In genomic region chr3:40780341-40780800, GRCh38 we compare ENCODE assay signal across 10 cellular contexts.
A peak's percentile ranks its signal among the peaks of the same experiment; 100 is the strongest.
DNase-seq lines count a peak whose midpoint lies in the region; ATAC-seq, FAIRE-seq and TF ChIP-seq lines count a peak whose summit lies in the region.
"Had no signal": no experiment of that assay in that cellular context is flagged by ENCODE, and none has a peak within 500 bp of the region (broad histone marks: within the 10 kb centered on the region; RNA-seq: fewer than 3 reads in every experiment).

No MANE protein-coding gene starts in this region.

- peaks cover 20% of the 10 kb centered on the region for H3K27me3 Mint-ChIP-seq in astrocyte (ENCODE audit: low read depth, unreplicated experiment)
- H3K27me3 Mint-ChIP-seq in CD8-positive, alpha-beta T cell (ENCODE audit: low read depth): peaks cover 5% of the 10 kb centered on the region

- H3K27ac ChIP-seq in astrocyte (ENCODE audit: low read depth, low read length) (no peak overlapping the region), psoas muscle (peak overlapping the region; percentile 48), Karpas-422 (ENCODE audit: low read length) (no peak overlapping the region)
- H3K27ac ChIP-seq in CD8-positive, alpha-beta T cell (ENCODE audit: low read depth, low read length): no peak overlapping the region

- no peaks in the 10 kb centered on the region for H3K9me3 ChIP-seq in astrocyte (ENCODE audit: insufficient read depth, low read depth, low read length)
- H3K9me3 ChIP-seq in psoas muscle: no peaks in the 10 kb centered on the region
- no peaks in the 10 kb centered on the region for H3K9me3 ChIP-seq in CD8-positive, alpha-beta T cell (ENCODE audit: low read length)
- H3K9me3 ChIP-seq in Karpas-422 (ENCODE audit: low read length): no peaks in the 10 kb centered on the region

- TF ChIP-seq CTCF in astrocyte (IDR thresholded peaks at IDR 0.05; ENCODE audit: insufficient read depth, low read depth, low read length) (no peak), psoas muscle (IDR thresholded peaks at IDR 0.05) (no peak)
- no peak for TF ChIP-seq CTCF in CD8-positive, alpha-beta T cell (IDR thresholded peaks at IDR 0.05)

- H3K4me3 Mint-ChIP-seq in astrocyte (ENCODE audit: unreplicated experiment): no peak overlapping the region
- no peak overlapping the region for H3K4me3 Mint-ChIP-seq in CD8-positive, alpha-beta T cell
- H3K4me3 Mint-ChIP-seq: stimulated activated naive CD8-positive, alpha-beta T cell treated with anti-CD3 and anti-CD28 coated beads, Interleukin-15, Interleukin-2, amounts not matched to agents 100 ng/mL and 50 ng/mL, for 24 hours had no signal

- H3K36me3 ChIP-seq in astrocyte (ENCODE audit: insufficient read depth, low read length): no peaks in the 10 kb centered on the region
- H3K36me3 ChIP-seq in psoas muscle (ENCODE audit: insufficient read depth in 1 of 2, low read depth in 1 of 2): no peaks in the 10 kb centered on the region
- no peaks in the 10 kb centered on the region for H3K36me3 ChIP-seq in CD8-positive, alpha-beta T cell (ENCODE audit: insufficient read depth, low read length)
- H3K36me3 ChIP-seq in Karpas-422 (ENCODE audit: insufficient read depth, low read length): no peaks in the 10 kb centered on the region

- CTCF ChIA-PET in CD8-positive, alpha-beta T cell (lab: Charles Lee): interaction anchor here (1.5 kb wide), 1 partner anchor 10 kb away, joined by 3 read pairs; no protein-coding TSS in a partner anchor

- H3K9me3 Mint-ChIP-seq in astrocyte (ENCODE audit: unreplicated experiment): peaks cover 2% of the 10 kb centered on the region
- H3K9me3 Mint-ChIP-seq in CD8-positive, alpha-beta T cell: no peaks in the 10 kb centered on the region
- H3K9me3 Mint-ChIP-seq: stimulated activated naive CD8-positive, alpha-beta T cell treated with anti-CD3 and anti-CD28 coated beads, Interleukin-15, Interleukin-2, amounts not matched to agents 100 ng/mL and 50 ng/mL, for 24 hours had no signal

- H2AFZ ChIP-seq in astrocyte (ENCODE audit: low read depth, low read length) (peak overlapping the region; percentile 86), Karpas-422 (ENCODE audit: low read length) (no peak overlapping the region)

- WGBS in psoas muscle, 3 donors: 5 to 8% (median 6%) methylated on average over 13 of the region's 13 CpGs

- POLR2A ChIA-PET in CD8-positive, alpha-beta T cell (lab: Charles Lee): no interaction called here

- ATAC-seq in left ventricle myocardium superior (peak; percentile 88), psoas muscle (peak; percentile 75 to 91 (median 88)), HG02852 (IDR thresholded peaks at IDR 0.05; ENCODE audit: unreplicated experiment) (no peak), GM19328 (IDR thresholded peaks at IDR 0.05; ENCODE audit: unreplicated experiment) (no peak)
- no peak for ATAC-seq in CD8-positive, alpha-beta T cell

- H3K9ac ChIP-seq in astrocyte (ENCODE audit: low read length) (no peak overlapping the region), Karpas-422 (ENCODE audit: low read length) (no peak overlapping the region)

- peak overlapping the region; percentile 79 for H3K4me2 ChIP-seq in astrocyte (ENCODE audit: low read length)
- H3K4me2 ChIP-seq in Karpas-422 (ENCODE audit: low read depth, low read length, poor library complexity, severe bottlenecking): no peak overlapping the region

- no peaks in the 10 kb centered on the region for H3K79me2 ChIP-seq in astrocyte (ENCODE audit: insufficient read depth, low read length)
- H3K79me2 ChIP-seq in Karpas-422 (ENCODE audit: low read length): no peaks in the 10 kb centered on the region

- H3K27me3 ChIP-seq in astrocyte (ENCODE audit: insufficient read depth, low read length): no peaks in the 10 kb centered on the region
- no peaks in the 10 kb centered on the region for H3K27me3 ChIP-seq in psoas muscle (ENCODE audit: insufficient read depth in 3 of 3, low read length in 2 of 3)
- H3K27me3 ChIP-seq in CD8-positive, alpha-beta T cell (ENCODE audit: insufficient read depth, low read length): no peaks in the 10 kb centered on the region
- H3K27me3 ChIP-seq in Karpas-422 (ENCODE audit: low read length): no peaks in the 10 kb centered on the region

- no peaks in the 10 kb centered on the region for H4K20me1 ChIP-seq in astrocyte (ENCODE audit: insufficient read depth, low read length)
- no peaks in the 10 kb centered on the region for H4K20me1 ChIP-seq in Karpas-422 (ENCODE audit: insufficient read depth, low read depth, low read length)

- H3K9me2 ChIP-seq in Karpas-422 (replicated peaks; ENCODE audit: insufficient read depth, low read length): no peaks in the 10 kb centered on the region

- no peak overlapping the region for H3K27ac Mint-ChIP-seq in astrocyte (ENCODE audit: unreplicated experiment)
- no peak overlapping the region for H3K27ac Mint-ChIP-seq in CD8-positive, alpha-beta T cell
- H3K27ac Mint-ChIP-seq: stimulated activated naive CD8-positive, alpha-beta T cell treated with anti-CD3 and anti-CD28 coated beads, Interleukin-15, Interleukin-2, amounts not matched to agents 100 ng/mL and 50 ng/mL, for 24 hours had no signal

- intact Hi-C loops in left ventricle myocardium superior (cut with micrococcal nuclease): no loop called here
- intact Hi-C loops in psoas muscle (cut with DNase I): loop anchor here in 1 of 2 donors (5.0 kb wide), 1 partner anchor 417 kb away; the partner anchor contains the start of gene CTNNB1
- intact Hi-C loops in CD8-positive, alpha-beta T cell (cut with DNase I, micrococcal nuclease): no loop called here

- H3K4me1 ChIP-seq in astrocyte (ENCODE audit: insufficient read depth, low read length) (peaks cover 10% of the 10 kb centered on the region), psoas muscle (peaks cover 5% of the 10 kb centered on the region), Karpas-422 (ENCODE audit: low read length) (no peaks in the 10 kb centered on the region)
- H3K4me1 ChIP-seq in CD8-positive, alpha-beta T cell (ENCODE audit: insufficient read depth, low read length): no peaks in the 10 kb centered on the region

- no peaks in the 10 kb centered on the region for H3K4me1 Mint-ChIP-seq in astrocyte (ENCODE audit: low read depth, unreplicated experiment)
- no peaks in the 10 kb centered on the region for H3K4me1 Mint-ChIP-seq in CD8-positive, alpha-beta T cell (ENCODE audit: low read depth)

- DNase-seq in ELF-1 (ENCODE audit: low read depth, low spot score) (peak; percentile 83), astrocyte (ENCODE audit: low read depth) (no peak), left ventricle myocardium superior (peak; percentile 86), psoas muscle (peak; percentile 85), Karpas-422 (no peak)
- no peak for DNase-seq in CD8-positive, alpha-beta T cell
- DNase-seq: GF-D8 had no signal

- FAIRE-seq in astrocyte (lab: Jason Lieb, UNC): no peak

- H3K4me3 ChIP-seq in astrocyte (ENCODE audit: insufficient read depth, low read depth, low read length) (peak overlapping the region; percentile 38), psoas muscle (peak overlapping the region; percentile 52), Karpas-422 (ENCODE audit: low read length) (no peak overlapping the region)
- H3K4me3 ChIP-seq in CD8-positive, alpha-beta T cell (ENCODE audit: low read depth, low read length): no peak overlapping the region

- H3K36me3 Mint-ChIP-seq in astrocyte (ENCODE audit: low read depth, unreplicated experiment): no peaks in the 10 kb centered on the region
- no peaks in the 10 kb centered on the region for H3K36me3 Mint-ChIP-seq in CD8-positive, alpha-beta T cell

Comparison
In these comparisons a context has a peak if more than half of its experiments do, and no peak if none do; other contexts are left out.
1. DNase-seq: peak in ELF-1 (single experiment), left ventricle myocardium superior (single experiment) and psoas muscle (2 of 2); none in astrocyte (single experiment), CD8-positive, alpha-beta T cell (0 of 7) and Karpas-422 (single experiment).
2. H3K4me3 ChIP-seq: peak in astrocyte (single experiment) and psoas muscle (single experiment); none in CD8-positive, alpha-beta T cell (single experiment) and Karpas-422 (single experiment).
3. ATAC-seq: peak in left ventricle myocardium superior (single experiment) and psoas muscle (4 of 4); none in HG02852 (single experiment), CD8-positive, alpha-beta T cell (single experiment) and GM19328 (single experiment).